20 cellular contexts compared by ENCODE assay signal in the genomic region with DNA sequence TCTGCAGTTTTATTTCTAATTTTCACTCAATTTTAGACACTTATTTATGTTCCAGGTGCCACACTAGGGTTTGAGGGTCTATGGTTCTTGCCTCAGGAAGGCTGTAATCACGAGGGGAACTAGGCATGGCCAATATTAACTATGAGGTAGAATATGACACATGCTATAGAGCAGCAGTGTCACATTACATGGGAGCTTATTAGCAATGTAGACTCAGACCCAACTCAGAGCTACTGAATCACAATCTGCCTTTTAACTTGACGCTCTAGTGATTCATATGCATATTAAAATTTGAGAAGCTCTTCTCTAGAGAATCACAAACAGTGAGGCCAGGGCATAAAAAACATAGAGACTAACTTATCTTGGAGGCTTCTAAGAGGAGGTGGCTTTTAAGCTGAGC. TPM values are rescaled to one million over a fixed set of nuclear protein-coding genes. Genes with fewer than 3 reads are reported as not detected.
DNase-seq lines count a peak whose midpoint lies in the region; FAIRE-seq and TF ChIP-seq lines count a peak whose summit lies in the region.
"Had no signal": no experiment of that assay in that cellular context is flagged by ENCODE, and none has a peak within 500 bp of the region (broad histone marks: within the 10 kb centered on the region; RNA-seq: fewer than 3 reads in every experiment).

No MANE protein-coding gene starts in this region.

- no peak for FAIRE-seq in astrocyte (lab: Jason Lieb, UNC)
- FAIRE-seq: GM18507 had no signal

- POLR2A ChIA-PET in PC-9 (lab: Charles Lee; ENCODE audit: unreplicated experiment), result no interaction called here

- H3K9me3 ChIP-seq in astrocyte (ENCODE audit: insufficient read depth, low read depth, low read length), result no peaks in the 10 kb centered on the region
- no peaks in the 10 kb centered on the region for H3K9me3 ChIP-seq in PC-9 (ENCODE audit: insufficient read depth, low read depth)
- H3K9me3 ChIP-seq: SJCRH30 had no signal

- H4K20me1 ChIP-seq in astrocyte (ENCODE audit: insufficient read depth, low read length), result no peaks in the 10 kb centered on the region
- no peaks in the 10 kb centered on the region for H4K20me1 ChIP-seq in PC-9 (ENCODE audit: insufficient read depth)

- peaks cover 2% of the 10 kb centered on the region for H3K9me3 Mint-ChIP-seq in astrocyte (ENCODE audit: unreplicated experiment)

- no peaks in the 10 kb centered on the region for H3K27me3 ChIP-seq in astrocyte (ENCODE audit: insufficient read depth, low read length)
- H3K27me3 ChIP-seq in PC-9 (ENCODE audit: insufficient read depth, low read depth), result no peaks in the 10 kb centered on the region
- H3K27me3 ChIP-seq: BE2C, tibial nerve had no signal

- peak; percentile 58 for DNase-seq in Daoy (ENCODE audit: low read depth)
- peak; percentile 62 for DNase-seq in HS-5 (ENCODE audit: low read depth)
- DNase-seq in astrocyte (ENCODE audit: low read depth), result peak; percentile 66
- peak; percentile 27 for DNase-seq in iris pigment epithelial cell (ENCODE audit: low read depth)
- DNase-seq in activated CD4-positive, CD25-positive, alpha-beta regulatory T cell (lab: John Stamatoyannopoulos, UW), result no peak
- DNase-seq in head of caudate nucleus, result no peak
- no peak for DNase-seq in PC-9
- DNase-seq in posterior vena cava (ENCODE audit: low spot score), result no peak
- DNase-seq: activated CD4-positive, alpha-beta T cell treated with anti-CD3 and anti-CD28 coated beads, Interleukin-2, amount 50 U/mL, for 1 hour; BE2C; KBM-7; NCI-H1417 treated with DMSO at 0.1 percent for 48 hours; NCI-H2227 treated with DMSO at 0.1 percent for 48 hours; stimulated activated CD4-positive, alpha-beta T cell treated with anti-CD3 and anti-CD28 coated beads, Interleukin-4, amount 100 ng/mL, for 4 hours had no signal

- no TSS peak for BruUV-seq in PC-9 (replicated peaks; lab: Mats Ljungman, UMichigan)

- H3K4me3 ChIP-seq in astrocyte (ENCODE audit: insufficient read depth, low read depth, low read length) (no peak overlapping the region), PC-9 (no peak overlapping the region)
- H3K4me3 ChIP-seq: SJCRH30, skin epidermis, tibial nerve had no signal

- H3K4me1 Mint-ChIP-seq in astrocyte (ENCODE audit: low read depth, unreplicated experiment), result peaks cover 10% of the 10 kb centered on the region
- H3K4me1 Mint-ChIP-seq: activated naive CD4-positive, alpha-beta T cell treated with anti-CD3 and anti-CD28 coated beads, Interleukin-2, amount 50 U/mL, for 24 hours had no signal

- H3K27ac ChIP-seq in astrocyte (ENCODE audit: low read depth, low read length) (no peak overlapping the region), PC-9 (no peak overlapping the region)
- H3K27ac ChIP-seq: parathyroid adenoma, SJCRH30, skin epidermis, tibial nerve had no signal

- H3K36me3 ChIP-seq in astrocyte (ENCODE audit: insufficient read depth, low read length) (no peaks in the 10 kb centered on the region), PC-9 (ENCODE audit: low read depth) (no peaks in the 10 kb centered on the region)
- H3K36me3 ChIP-seq: BE2C, SJCRH30, tibial nerve had no signal

- CTCF ChIA-PET in PC-9 (lab: Charles Lee), result no interaction called here

- TF ChIP-seq CTCF in astrocyte (IDR thresholded peaks at IDR 0.05; ENCODE audit: insufficient read depth, low read depth, low read length) (no peak), PC-9 (conservative IDR thresholded peaks at IDR 0.05) (no peak)

- no peaks in the 10 kb centered on the region for H3K36me3 Mint-ChIP-seq in astrocyte (ENCODE audit: low read depth, unreplicated experiment)
- H3K36me3 Mint-ChIP-seq: activated naive CD4-positive, alpha-beta T cell treated with anti-CD3 and anti-CD28 coated beads, Interleukin-2, amount 50 U/mL, for 24 hours had no signal

- H3K4me3 Mint-ChIP-seq in astrocyte (ENCODE audit: unreplicated experiment), result no peak overlapping the region
- H3K4me3 Mint-ChIP-seq: activated naive CD4-positive, alpha-beta T cell treated with anti-CD3 and anti-CD28 coated beads, Interleukin-2, amount 50 U/mL, for 24 hours had no signal

- H3K9me2 ChIP-seq in PC-9 (ENCODE audit: insufficient read depth), result no peaks in the 10 kb centered on the region

- H3K27ac Mint-ChIP-seq in astrocyte (ENCODE audit: unreplicated experiment), result no peak overlapping the region
- H3K27ac Mint-ChIP-seq: activated naive CD4-positive, alpha-beta T cell treated with anti-CD3 and anti-CD28 coated beads, Interleukin-2, amount 50 U/mL, for 24 hours had no signal

- H3K9ac ChIP-seq in astrocyte (ENCODE audit: low read length), result no peak overlapping the region
- H3K9ac ChIP-seq: parathyroid adenoma had no signal

- H3K4me2 ChIP-seq in astrocyte (ENCODE audit: low read length), result no peak overlapping the region
- H3K4me2 ChIP-seq in PC-9, result no peak overlapping the region

- H2AFZ ChIP-seq in astrocyte (ENCODE audit: low read depth, low read length) (no peak overlapping the region), PC-9 (no peak overlapping the region)
- H2AFZ ChIP-seq: parathyroid adenoma had no signal

- intact Hi-C loops in head of caudate nucleus (cut with DNase I), result no loop called here
- intact Hi-C loops in PC-9 (cut with micrococcal nuclease; ENCODE audit: unreplicated experiment), result no loop called here
- intact Hi-C loops in posterior vena cava (cut with DNase I), result no loop called here

- H3K4me1 ChIP-seq in astrocyte (ENCODE audit: insufficient read depth, low read length) (no peaks in the 10 kb centered on the region), PC-9 (replicated peaks; ENCODE audit: insufficient read depth) (no peaks in the 10 kb centered on the region)
- H3K4me1 ChIP-seq: parathyroid adenoma, SJCRH30, tibial nerve had no signal

- H3F3A ChIP-seq in PC-9 (ENCODE audit: insufficient read depth, low read depth), result no peaks in the 10 kb centered on the region

- no peaks in the 10 kb centered on the region for H3K79me2 ChIP-seq in astrocyte (ENCODE audit: insufficient read depth, low read length)
- no peaks in the 10 kb centered on the region for H3K79me2 ChIP-seq in PC-9 (ENCODE audit: low read depth)
- H3K79me2 ChIP-seq: parathyroid adenoma had no signal

- H3K27me3 Mint-ChIP-seq in astrocyte (ENCODE audit: low read depth, unreplicated experiment), result no peaks in the 10 kb centered on the region

RNA-seq across cellular contexts. Expression of gene MRPL3, which starts 32.8 kb away (rescaled TPM):
- total RNA-seq in Daoy (2014; rRNA removed; shearing (Covaris generic)), result 423 and 459 TPM in 2 replicates
- total RNA-seq in astrocyte (73.8 and 76.1 TPM in 2 replicates), PC-9 (2021) (109 and 110 TPM in 2 replicates), posterior vena cava (10 to 100 TPM; 56.5 to 61.4 TPM)

Comparison
In these comparisons a context has a peak if more than half of its experiments do, and no peak if none do; other contexts are left out.
1. DNase-seq: peak in Daoy (single experiment), HS-5 (single experiment), astrocyte (single experiment) and iris pigment epithelial cell (single experiment); none in activated CD4-positive, CD25-positive, alpha-beta regulatory T cell (0 of 4), head of caudate nucleus (0 of 42), PC-9 (0 of 2) and posterior vena cava (single experiment).